8 cellular contexts compared by ENCODE assay signal in genomic region chr3:126472277-126473006, GRCh38. TPM values are rescaled to one million over a fixed set of nuclear protein-coding genes. Genes with fewer than 3 reads are reported as not detected.
DNase-seq lines count a peak whose midpoint lies in the region; ATAC-seq, FAIRE-seq and TF ChIP-seq lines count a peak whose summit lies in the region.

No MANE protein-coding gene starts in this region.

- H4K20me1 ChIP-seq in H9 (ENCODE audit: control insufficient read depth, insufficient read depth, insufficient read length) (no peaks in the 10 kb centered on the region), keratinocyte (ENCODE audit: control insufficient read depth, extremely low read depth, insufficient read depth, low read length) (peaks cover 20% of the 10 kb centered on the region)

- H3K79me2 ChIP-seq in H9 (ENCODE audit: insufficient read depth, low read length) (peaks cover 9% of the 10 kb centered on the region; the same call in 1 of the 2 replicates), keratinocyte (ENCODE audit: control insufficient read depth, insufficient read depth, low read length) (peaks cover 57% of the 10 kb centered on the region)

- H3K9me3 ChIP-seq in H9 (ENCODE audit: control insufficient read depth, low read depth, low read length) (no peaks in the 10 kb centered on the region), keratinocyte (ENCODE audit: control insufficient read depth, low read depth, low read length) (no peaks in the 10 kb centered on the region), small intestine (ENCODE audit: control insufficient read depth, low read depth) (no peaks in the 10 kb centered on the region)

- dilution Hi-C loops in keratinocyte (cut with MboI; ENCODE audit: extremely low pct_ligation_motif_present, low sequenced_read_pairs) = no loop called here

- TF ChIP-seq CTCF in H9 (conservative IDR thresholded peaks at IDR 0.05) (no peak), brain microvascular endothelial cell (IDR thresholded peaks at IDR 0.05; ENCODE audit: low read depth, low read length, missing control alignments) (no peak), keratinocyte (optimal IDR thresholded peaks at IDR 0.05 in 1 of 3, IDR thresholded peaks at IDR 0.05 in 1 of 3, conservative IDR thresholded peaks at IDR 0.05 in 1 of 3; ENCODE audit: extremely low read depth in 1 of 3, insufficient read depth in 2 of 3, low read length in 3 of 3) (peak; percentile 22 to 39 (median 34))

- H3K18ac ChIP-seq in H9 (ENCODE audit: insufficient read length, low read depth, low read length) = no peak overlapping the region

- no peak overlapping the region for H3K23ac ChIP-seq in H9 (ENCODE audit: insufficient read length, low read depth, low read length)

- H3K9ac ChIP-seq in H9 (ENCODE audit: extremely low read depth, insufficient read length, low read length) (no peak overlapping the region), keratinocyte (ENCODE audit: control insufficient read depth, extremely low read depth, insufficient read depth, low read length) (peak overlapping the region; percentile 50)

- peaks cover 13% of the 10 kb centered on the region for H3K23me2 ChIP-seq in H9 (ENCODE audit: insufficient read length, low read depth, low read length, poor library complexity, severe bottlenecking)

- peak; percentile 95 for FAIRE-seq in keratinocyte (lab: Jason Lieb, UNC)
- no peak for FAIRE-seq in small intestine (lab: Jason Lieb, UNC)

- no peak overlapping the region for H2BK5ac ChIP-seq in H9 (ENCODE audit: insufficient read length, low read length)

- ATAC-seq in GM19395 (IDR thresholded peaks at IDR 0.05; ENCODE audit: unreplicated experiment) (no peak), HG03025 (IDR thresholded peaks at IDR 0.05; ENCODE audit: low FRiP score, unreplicated experiment) (no peak)

- WGBS in H9 (ENCODE audit: extremely low coverage, insufficient read length, low lambda C conversion rate) = no CpG with 5 or more reads among the region's 8 CpGs
- WGBS in small intestine, 3 donors = 30 to 36% (median 31%) methylated on average over 8 of the region's 8 CpGs

- no peak overlapping the region for H3K27ac ChIP-seq in H9 (ENCODE audit: insufficient read length, low read depth, low read length)
- no peak overlapping the region for H3K27ac ChIP-seq in brain microvascular endothelial cell
- peak overlapping the region; percentile 51 for H3K27ac ChIP-seq in keratinocyte (ENCODE audit: control insufficient read depth, insufficient read depth, low read length)
- H3K27ac ChIP-seq in small intestine (ENCODE audit: low read depth in 1 of 2, low read length in 1 of 2) = peak overlapping the region in 1 of 2 donors; percentile 61

- H3K4me1 Mint-ChIP-seq in H9 = peaks cover 31 to 35% of the 10 kb centered on the region in 2 experiments

- no peak overlapping the region for H3K4ac ChIP-seq in H9 (ENCODE audit: low read depth, low read length)

- H3K27ac Mint-ChIP-seq in H9 = peak overlapping the region in 2 of 3 experiments; percentile 31 to 37; a peak in 3 of 7 replicates

- peak overlapping the region; percentile 88 to 91; a peak in 4 of 5 replicates for H3K4me3 Mint-ChIP-seq in H9

- H4K91ac ChIP-seq in H9 (ENCODE audit: insufficient read length, low read depth, low read length) = no peak overlapping the region

- in situ Hi-C loops in brain microvascular endothelial cell (cut with HindIII; ENCODE audit: low pct_ligation_motif_present, low sequenced_read_pairs) = no loop called here

- peaks cover 11% of the 10 kb centered on the region for H3K9me1 ChIP-seq in keratinocyte (ENCODE audit: control insufficient read depth, extremely low read depth, insufficient read depth, low read length)

- H3K79me1 ChIP-seq in H9 (ENCODE audit: insufficient read depth, low read depth, low read length, poor library complexity, severe bottlenecking) = peaks cover 8% of the 10 kb centered on the region

- H3K14ac ChIP-seq in H9 (ENCODE audit: insufficient read depth, low read length) = no peak overlapping the region

- peaks cover 9% of the 10 kb centered on the region; the same call in 1 of the 2 replicates for H3K4me1 ChIP-seq in H9 (ENCODE audit: insufficient read depth, low read length)
- H3K4me1 ChIP-seq in keratinocyte (ENCODE audit: control insufficient read depth, extremely low read depth, insufficient read depth, low read length) = peaks cover 31% of the 10 kb centered on the region
- peaks cover 9 to 18% of the 10 kb centered on the region in 2 donors for H3K4me1 ChIP-seq in small intestine (ENCODE audit: control insufficient read depth in 2 of 2, insufficient read depth in 1 of 2, low read depth in 1 of 2, low read length in 1 of 2)

- H3T11ph ChIP-seq in H9 (ENCODE audit: low read length) = no peak overlapping the region

- no peak overlapping the region for H2BK120ac ChIP-seq in H9 (ENCODE audit: low read depth, low read length, poor library complexity, severe bottlenecking)

- H3K27me3 ChIP-seq in H9 (ENCODE audit: insufficient read depth, low read length) (no peaks in the 10 kb centered on the region), brain microvascular endothelial cell (replicated peaks) (no peaks in the 10 kb centered on the region), keratinocyte (ENCODE audit: control insufficient read depth, extremely low read depth, insufficient read depth, low read length) (no peaks in the 10 kb centered on the region), small intestine (ENCODE audit: control insufficient read depth in 2 of 2, insufficient read depth in 2 of 2, low read length in 2 of 2) (no peaks in the 10 kb centered on the region)

- DNase-seq in AG20443 (ENCODE audit: low spot score) (peak; percentile 86), H9 (no peak), NOMO-1 (lab: John Stamatoyannopoulos, UW; ENCODE audit: unreplicated experiment in 2 of 2) (peak; percentile 95 to 100), brain microvascular endothelial cell (peak; percentile 56), keratinocyte (ENCODE audit: low read depth, low spot score) (peak; percentile 81), small intestine (peak; percentile 75)

- H3K27me3 Mint-ChIP-seq in H9 (ENCODE audit: low read depth) = no peaks in the 10 kb centered on the region

- H3K56ac ChIP-seq in H9 (ENCODE audit: insufficient read length, low read depth, low read length) = no peak overlapping the region

- no peak overlapping the region for H3K4me3 ChIP-seq in brain microvascular endothelial cell (ENCODE audit: low read depth, low read length)
- H3K4me3 ChIP-seq in keratinocyte (ENCODE audit: control insufficient read depth in 2 of 3, extremely low read depth in 1 of 3, insufficient read depth in 2 of 3, low read depth in 1 of 3, low read length in 3 of 3) = peak overlapping the region in 2 of 3 experiments; percentile 42 to 47
- no peak overlapping the region for H3K4me3 ChIP-seq in small intestine (ENCODE audit: low read depth in 1 of 2, low read length in 2 of 2)

- H3K36me3 ChIP-seq in brain microvascular endothelial cell (replicated peaks) = peaks cover 30% of the 10 kb centered on the region
- H3K36me3 ChIP-seq in keratinocyte (ENCODE audit: control insufficient read depth in 2 of 2, extremely low read depth in 1 of 2, insufficient read depth in 2 of 2, low read length in 2 of 2) = peaks cover 20 to 25% of the 10 kb centered on the region in 2 experiments
- peaks cover under 1 to 21% of the 10 kb centered on the region in 2 donors for H3K36me3 ChIP-seq in small intestine (ENCODE audit: control insufficient read depth in 2 of 2, insufficient read depth in 2 of 2, low read length in 2 of 2)

- no peak overlapping the region for H2BK15ac ChIP-seq in H9 (ENCODE audit: low read depth, low read length)

- H4K5ac ChIP-seq in H9 (ENCODE audit: insufficient read length, low read depth, low read length) = no peak overlapping the region

- no peak overlapping the region for H2BK12ac ChIP-seq in H9 (ENCODE audit: insufficient read length, low read depth, low read length)

- H4K8ac ChIP-seq in H9 (replicated peaks; ENCODE audit: insufficient read length, low read depth, low read length) = no peak overlapping the region

- peaks cover 34 to 49% (median 48%) of the 10 kb centered on the region in 3 experiments for H3K36me3 Mint-ChIP-seq in H9 (ENCODE audit: insufficient read depth in 1 of 3, low read depth in 3 of 3)

- no peak overlapping the region for H2BK20ac ChIP-seq in H9 (ENCODE audit: low read depth, low read length, poor library complexity, severe bottlenecking)

- H2AK5ac ChIP-seq in H9 (ENCODE audit: insufficient read length, low read length) = no peak overlapping the region

- H2AFZ ChIP-seq in H9 (ENCODE audit: low read length) (no peak overlapping the region), keratinocyte (ENCODE audit: control insufficient read depth, low read length) (no peak overlapping the region)

- H3K4me2 ChIP-seq in H9 (ENCODE audit: insufficient read depth, insufficient read length, low read length) (no peak overlapping the region), keratinocyte (ENCODE audit: control insufficient read depth, extremely low read depth, insufficient read depth, low read depth, low read length) (peak overlapping the region; percentile 86)

- H3K9me3 Mint-ChIP-seq in H9 = no peaks in the 10 kb centered on the region; a peak in 1 of 5 replicates

RNA-seq across cellular contexts. Expression of gene ZXDC, which starts 3.2 kb away (rescaled TPM):
- total RNA-seq in H9 (2021) = 26.9 and 28.3 TPM in 2 replicates
- polyA plus RNA-seq in keratinocyte (9.9 to 10.7 TPM (median 10.3 TPM) in 3 replicates), small intestine (10 to 100 TPM in 2 of 3 donors, 1 to 10 TPM in 1; 10.0 to 15.9 (median 10.8) TPM)
- 7.8 TPM for polyA plus RNA-seq in keratinocyte (2011; ENCODE audit: low read depth)
- polyA plus RNA-seq in keratinocyte (2011; cell fraction: cytosol; rRNA removed) = 7.3 and 7.8 TPM in 2 replicates
- polyA plus RNA-seq in keratinocyte (2011; cell fraction: nucleus; rRNA removed) = 27.5 and 35.4 TPM in 2 replicates
- polyA plus RNA-seq in keratinocyte (2012; ENCODE audit: low replicate concordance) = 9.3 and 11.8 TPM in 2 replicates
- polyA minus RNA-seq in keratinocyte = 19.1 to 24.6 TPM (median 21.4 TPM) in 3 replicates
- 14.0 TPM for polyA minus RNA-seq in keratinocyte (2011; cell fraction: cytosol; rRNA and poly(A)+ RNA removed)
- polyA minus RNA-seq in keratinocyte (2011; cell fraction: nucleus; rRNA and poly(A)+ RNA removed) = 26.8 and 36.1 TPM in 2 replicates

RNA-seq across cellular contexts. Expression of gene UROC1, which starts 45.1 kb away (rescaled TPM):
- not detected in 2 replicates for total RNA-seq in H9 (2021)
- not detected in 3 replicates for polyA plus RNA-seq in keratinocyte
- polyA plus RNA-seq in keratinocyte (2011; ENCODE audit: low read depth) = not detected
- not detected in 2 replicates for polyA plus RNA-seq in keratinocyte (2011; cell fraction: cytosol; rRNA removed)
- polyA plus RNA-seq in keratinocyte (2011; cell fraction: nucleus; rRNA removed) = not detected in 2 replicates
- not detected in 2 replicates for polyA plus RNA-seq in keratinocyte (2012; ENCODE audit: low replicate concordance)
- polyA minus RNA-seq in keratinocyte = not detected in 3 replicates
- polyA minus RNA-seq in keratinocyte (2011; cell fraction: cytosol; rRNA and poly(A)+ RNA removed) = not detected
- polyA minus RNA-seq in keratinocyte (2011; cell fraction: nucleus; rRNA and poly(A)+ RNA removed) = not detected in 2 replicates
- polyA plus RNA-seq in small intestine = under 1 TPM in 1 of 3 donors, not detected in 2; 0.27 TPM

RNA-seq across cellular contexts. Expression of gene CHST13, which starts 51.5 kb away (rescaled TPM):
- total RNA-seq in H9 (2021) = 0.85 and 0.99 TPM in 2 replicates
- polyA plus RNA-seq in keratinocyte = not detected in 3 replicates
- polyA plus RNA-seq in keratinocyte (2011; ENCODE audit: low read depth) = not detected
- polyA plus RNA-seq in keratinocyte (2011; cell fraction: cytosol; rRNA removed) = not detected in 2 replicates
- polyA plus RNA-seq in keratinocyte (2011; cell fraction: nucleus; rRNA removed) = not detected in 2 replicates
- polyA plus RNA-seq in keratinocyte (2012; ENCODE audit: low replicate concordance) = not detected in 2 replicates
- not detected in 3 replicates for polyA minus RNA-seq in keratinocyte
- polyA minus RNA-seq in keratinocyte (2011; cell fraction: cytosol; rRNA and poly(A)+ RNA removed) = not detected
- polyA minus RNA-seq in keratinocyte (2011; cell fraction: nucleus; rRNA and poly(A)+ RNA removed) = not detected in 2 replicates
- polyA plus RNA-seq in small intestine = 1 to 10 TPM in 1 of 3 donors, under 1 TPM in 2; 0.21 to 1.9 (median 0.89) TPM

Comparison
In these comparisons a context has a peak if more than half of its experiments do, and no peak if none do; other contexts are left out.
1. CTCF ChIP-seq: peak in keratinocyte (3 of 3); none in H9 (single experiment) and brain microvascular endothelial cell (single experiment).
2. H3K4me3 ChIP-seq: peak in keratinocyte (2 of 3); none in brain microvascular endothelial cell (single experiment) and small intestine (0 of 2).